39 cellular contexts compared by ENCODE assay signal in genomic region chr11:43341159-43341558, GRCh38.
"Had no signal": no experiment of that assay in that cellular context is flagged by ENCODE, and none has a peak within 500 bp of the region (broad histone marks: within the 10 kb centered on the region; RNA-seq: fewer than 3 reads in every experiment).

No MANE protein-coding gene starts in this region.

- ATAC-seq: activated CD4-positive, alpha-beta T cell treated with anti-CD3 and anti-CD28 coated beads for 36 hours; activated CD4-positive, CD25-positive, alpha-beta regulatory T cell treated with anti-CD3 and anti-CD28 coated beads, Interleukin-2, amount 50 U/mL, for 24 hours; activated CD8-positive, alpha-beta memory T cell treated with anti-CD3 and anti-CD28 coated beads, Interleukin-2, amount 10 ng/mL, durations not matched to agents 7 days and 5 days; activated naive CD8-positive, alpha-beta T cell treated with anti-CD3 and anti-CD28 coated beads, Interleukin-2, amount 50 U/mL, for 24 hours; WTC11 had no signal

- H3K4me1 ChIP-seq: ascending aorta had no signal

- H3K9me3 ChIP-seq: ascending aorta had no signal

- H3K4me3 ChIP-seq: ascending aorta, cardiac muscle cell had no signal

- H3K4me3 Mint-ChIP-seq: activated CD4-positive, alpha-beta memory T cell treated with anti-CD3 and anti-CD28 coated beads, Interleukin-2, amount 10 ng/mL, durations not matched to agents 7 days and 5 days; activated CD4-positive, alpha-beta T cell treated with anti-CD3 and anti-CD28 coated beads for 36 hours; activated CD4-positive, alpha-beta T cell treated with anti-CD3 and anti-CD28 coated beads, Interleukin-2, amount 10 ng/mL, durations not matched to agents 7 days and 5 days; activated CD8-positive, alpha-beta memory T cell treated with anti-CD3 and anti-CD28 coated beads, Interleukin-2, amount 10 ng/mL, durations not matched to agents 7 days and 5 days; activated naive CD4-positive, alpha-beta T cell treated with anti-CD3 and anti-CD28 coated beads, Interleukin-2, amount 10 ng/mL, durations not matched to agents 7 days and 5 days; activated naive CD4-positive, alpha-beta T cell treated with anti-CD3 and anti-CD28 coated beads, Interleukin-2, amount 50 U/mL, for 24 hours; activated naive CD8-positive, alpha-beta T cell; activated naive CD8-positive, alpha-beta T cell treated with anti-CD3 and anti-CD28 coated beads, Interleukin-2, amount 10 ng/mL, durations not matched to agents 7 days and 5 days; activated naive CD8-positive, alpha-beta T cell treated with anti-CD3 and anti-CD28 coated beads, Interleukin-2, amount 50 U/mL, for 24 hours; activated T-cell treated with anti-CD3 and anti-CD28 coated beads, Interleukin-2, amount 50 U/mL, for 24 hours; brain; central memory CD8-positive, alpha-beta T cell; T-helper 1 cell treated with Interleukin-12 subunit alpha and Interleukin-12 subunit beta and Interleukin-4 antibody, amounts not matched to agents 30 μg/mL and 1 μg/mL, for 36 hours; T-helper 2 cell treated with Interferon-gamma antibody and Interleukin-4, amounts not matched to agents 5 μg/mL and 100 μg/mL, for 36 hours; WTC11 had no signal

- H3K27me3 Mint-ChIP-seq: activated CD4-positive, alpha-beta memory T cell treated with anti-CD3 and anti-CD28 coated beads, Interleukin-2, amount 10 ng/mL, durations not matched to agents 7 days and 5 days; activated CD4-positive, alpha-beta T cell treated with anti-CD3 and anti-CD28 coated beads for 36 hours; activated CD4-positive, alpha-beta T cell treated with anti-CD3 and anti-CD28 coated beads, Interleukin-2, amount 10 ng/mL, durations not matched to agents 7 days and 5 days; activated CD8-positive, alpha-beta memory T cell treated with anti-CD3 and anti-CD28 coated beads, Interleukin-2, amount 10 ng/mL, durations not matched to agents 7 days and 5 days; activated naive CD4-positive, alpha-beta T cell treated with anti-CD3 and anti-CD28 coated beads, Interleukin-2, amount 10 ng/mL, durations not matched to agents 7 days and 5 days; activated naive CD4-positive, alpha-beta T cell treated with anti-CD3 and anti-CD28 coated beads, Interleukin-2, amount 50 U/mL, for 24 hours; activated naive CD8-positive, alpha-beta T cell; activated naive CD8-positive, alpha-beta T cell treated with anti-CD3 and anti-CD28 coated beads, Interleukin-2, amount 10 ng/mL, durations not matched to agents 7 days and 5 days; activated naive CD8-positive, alpha-beta T cell treated with anti-CD3 and anti-CD28 coated beads, Interleukin-2, amount 50 U/mL, for 24 hours; activated T-cell treated with anti-CD3 and anti-CD28 coated beads, Interleukin-2, amount 50 U/mL, for 24 hours; brain; central memory CD8-positive, alpha-beta T cell had no signal

- H3K9me3 Mint-ChIP-seq: activated naive CD4-positive, alpha-beta T cell treated with anti-CD3 and anti-CD28 coated beads, Interleukin-2, amount 10 ng/mL, durations not matched to agents 7 days and 5 days; activated naive CD4-positive, alpha-beta T cell treated with anti-CD3 and anti-CD28 coated beads, Interleukin-2, amount 50 U/mL, for 24 hours; activated naive CD8-positive, alpha-beta T cell treated with anti-CD3 and anti-CD28 coated beads, Interleukin-2, amount 10 ng/mL, durations not matched to agents 7 days and 5 days; activated naive CD8-positive, alpha-beta T cell treated with anti-CD3 and anti-CD28 coated beads, Interleukin-2, amount 50 U/mL, for 24 hours; activated T-cell treated with anti-CD3 and anti-CD28 coated beads, Interleukin-2, amount 50 U/mL, for 24 hours; activated T-helper 2 cell treated with anti-CD3 and anti-CD28 coated beads, Interferon-gamma antibody, Interleukin-2, Interleukin-4, amounts not matched to agents 10 μg/mL and 5 μg/mL and 100 μg/mL, durations not matched to agents 14 hours and 24 hours and 36 hours; central memory CD8-positive, alpha-beta T cell; T-helper 1 cell treated with Interleukin-12 subunit alpha and Interleukin-12 subunit beta and Interleukin-4 antibody, amounts not matched to agents 30 μg/mL and 1 μg/mL, for 36 hours; T-helper 2 cell treated with Interferon-gamma antibody and Interleukin-4, amounts not matched to agents 5 μg/mL and 100 μg/mL, for 36 hours had no signal

- H3K27ac Mint-ChIP-seq: activated CD4-positive, alpha-beta memory T cell treated with anti-CD3 and anti-CD28 coated beads, Interleukin-2, amount 10 ng/mL, durations not matched to agents 7 days and 5 days; activated CD4-positive, alpha-beta T cell treated with anti-CD3 and anti-CD28 coated beads for 36 hours; activated CD4-positive, alpha-beta T cell treated with anti-CD3 and anti-CD28 coated beads, Interleukin-2, amount 10 ng/mL, durations not matched to agents 7 days and 5 days; activated CD8-positive, alpha-beta memory T cell treated with anti-CD3 and anti-CD28 coated beads, Interleukin-2, amount 10 ng/mL, durations not matched to agents 7 days and 5 days; activated naive CD4-positive, alpha-beta T cell treated with anti-CD3 and anti-CD28 coated beads, Interleukin-2, amount 10 ng/mL, durations not matched to agents 7 days and 5 days; activated naive CD4-positive, alpha-beta T cell treated with anti-CD3 and anti-CD28 coated beads, Interleukin-2, amount 50 U/mL, for 24 hours; activated naive CD8-positive, alpha-beta T cell; activated naive CD8-positive, alpha-beta T cell treated with anti-CD3 and anti-CD28 coated beads, Interleukin-2, amount 10 ng/mL, durations not matched to agents 7 days and 5 days; activated naive CD8-positive, alpha-beta T cell treated with anti-CD3 and anti-CD28 coated beads, Interleukin-2, amount 50 U/mL, for 24 hours; activated T-helper 2 cell treated with anti-CD3 and anti-CD28 coated beads, Interferon-gamma antibody, Interleukin-2, Interleukin-4, amounts not matched to agents 10 μg/mL and 5 μg/mL and 100 μg/mL, durations not matched to agents 14 hours and 24 hours and 36 hours; brain; T-helper 1 cell treated with Interleukin-12 subunit alpha and Interleukin-12 subunit beta and Interleukin-4 antibody, amounts not matched to agents 30 μg/mL and 1 μg/mL, for 36 hours; T-helper 2 cell treated with Interferon-gamma antibody and Interleukin-4, amounts not matched to agents 5 μg/mL and 100 μg/mL, for 36 hours; WTC11 had no signal

- FAIRE-seq: bronchial epithelial cell, TTC549 had no signal

- H3K27me3 ChIP-seq: ascending aorta, cardiac muscle cell had no signal

- H3K4me1 Mint-ChIP-seq: activated CD4-positive, alpha-beta memory T cell treated with anti-CD3 and anti-CD28 coated beads, Interleukin-2, amount 10 ng/mL, durations not matched to agents 7 days and 5 days; activated CD4-positive, alpha-beta T cell treated with anti-CD3 and anti-CD28 coated beads for 36 hours; activated CD4-positive, alpha-beta T cell treated with anti-CD3 and anti-CD28 coated beads, Interleukin-2, amount 10 ng/mL, durations not matched to agents 7 days and 5 days; activated CD8-positive, alpha-beta memory T cell treated with anti-CD3 and anti-CD28 coated beads, Interleukin-2, amount 10 ng/mL, durations not matched to agents 7 days and 5 days; activated naive CD4-positive, alpha-beta T cell treated with anti-CD3 and anti-CD28 coated beads, Interleukin-2, amount 10 ng/mL, durations not matched to agents 7 days and 5 days; activated naive CD4-positive, alpha-beta T cell treated with anti-CD3 and anti-CD28 coated beads, Interleukin-2, amount 50 U/mL, for 24 hours; activated naive CD8-positive, alpha-beta T cell treated with anti-CD3 and anti-CD28 coated beads, Interleukin-2, amount 10 ng/mL, durations not matched to agents 7 days and 5 days; activated naive CD8-positive, alpha-beta T cell treated with anti-CD3 and anti-CD28 coated beads, Interleukin-2, amount 50 U/mL, for 24 hours; brain; central memory CD8-positive, alpha-beta T cell; WTC11 had no signal

- DNase-seq: activated CD4-positive, alpha-beta memory T cell treated with anti-CD3 and anti-CD28 coated beads, Interleukin-2, amount 10 ng/mL, durations not matched to agents 7 days and 5 days; activated CD4-positive, alpha-beta T cell treated with anti-CD3 and anti-CD28 coated beads for 1 hour; activated CD4-positive, alpha-beta T cell treated with anti-CD3 and anti-CD28 coated beads for 36 hours; activated CD4-positive, alpha-beta T cell treated with anti-CD3 and anti-CD28 coated beads for 48 hours; activated CD4-positive, alpha-beta T cell treated with anti-CD3 and anti-CD28 coated beads, Interleukin-2, amount 10 ng/mL, durations not matched to agents 7 days and 5 days; activated CD4-positive, alpha-beta T cell treated with anti-CD3 and anti-CD28 coated beads, Interleukin-2, amount 50 U/mL, for 48 hours; activated CD4-positive, CD25-positive, alpha-beta regulatory T cell; activated CD8-positive, alpha-beta memory T cell treated with anti-CD3 and anti-CD28 coated beads for 24 hours; activated CD8-positive, alpha-beta memory T cell treated with anti-CD3 and anti-CD28 coated beads, Interleukin-2, amount 10 ng/mL, durations not matched to agents 7 days and 5 days; activated CD8-positive, alpha-beta memory T cell treated with anti-CD3 and anti-CD28 coated beads, Interleukin-2, amount 50 U/mL, for 48 hours; activated effector memory CD4-positive, alpha-beta T cell treated with Interleukin-2 at 50 U/mL for 16 hours; activated gamma-delta T cell; activated naive CD4-positive, alpha-beta T cell treated with anti-CD3 and anti-CD28 coated beads, Interleukin-2, amount 10 ng/mL, durations not matched to agents 7 days and 5 days; activated naive CD4-positive, alpha-beta T cell treated with Interleukin-2 at 50 U/mL for 16 hours; activated naive CD8-positive, alpha-beta T cell treated with anti-CD3 and anti-CD28 coated beads, Interleukin-2, amount 10 ng/mL, durations not matched to agents 7 days and 5 days; activated naive CD8-positive, alpha-beta T cell treated with anti-CD3 and anti-CD28 coated beads, Interleukin-2, amount 50 U/mL, for 24 hours; activated T-cell treated with anti-CD3 and anti-CD28 coated beads, Interleukin-2, amount 50 U/mL, for 24 hours; activated T-cell treated with anti-CD3 and anti-CD28 coated beads, Interleukin-2, amount 50 U/mL, for 48 hours; amygdala; anterior cingulate cortex; caudate nucleus; cerebellar nuclear complex; T-helper 1 cell; T-helper 2 cell; T-helper 9 cell; WERI-Rb-1 had no signal

- H3K27ac ChIP-seq: ascending aorta, cardiac muscle cell, WERI-Rb-1 had no signal
